11 cellular contexts compared by ENCODE assay signal in genomic region chr7:45689011-45689796, GRCh38.
DNase-seq lines count a peak whose midpoint lies in the region; ATAC-seq and TF ChIP-seq lines count a peak whose summit lies in the region.
"Had no signal": no experiment of that assay in that cellular context is flagged by ENCODE, and none has a peak within 500 bp of the region (broad histone marks: within the 10 kb centered on the region; RNA-seq: fewer than 3 reads in every experiment).

No MANE protein-coding gene starts in this region.

- CTCF ChIA-PET in A673 (lab: Charles Lee): no interaction called here

- BruUV-seq in A673 (replicated peaks; lab: Mats Ljungman, UMichigan): no TSS peak

- no peak overlapping the region for H3K4me3 ChIP-seq in SJCRH30
- no peak overlapping the region for H3K4me3 ChIP-seq in epithelial cell of esophagus (ENCODE audit: low read length)
- H3K4me3 ChIP-seq in A673 (ENCODE audit: low read depth, low read length, poor library complexity, severe bottlenecking): no peak overlapping the region

- POLR2A ChIA-PET in A673 (lab: Charles Lee; ENCODE audit: low non-redundant PET): no interaction called here

- no peaks in the 10 kb centered on the region for H3K36me3 ChIP-seq in SJCRH30
- no peaks in the 10 kb centered on the region for H3K36me3 ChIP-seq in A673 (ENCODE audit: insufficient read depth, low read length, poor library complexity, severe bottlenecking)

- peaks cover 11% of the 10 kb centered on the region; the same call in 1 of the 2 replicates for H3K27me3 ChIP-seq in SJCRH30
- no peaks in the 10 kb centered on the region for H3K27me3 ChIP-seq in A673 (replicated peaks; ENCODE audit: insufficient read depth, low read depth, low read length, poor library complexity)

- no peak for ATAC-seq in HG03442 (IDR thresholded peaks at IDR 0.05; ENCODE audit: unreplicated experiment)

- intact Hi-C loops in A673 (cut with micrococcal nuclease; ENCODE audit: unreplicated experiment): no loop called here

- no peak for TF ChIP-seq CTCF in epithelial cell of esophagus (IDR thresholded peaks at IDR 0.05; ENCODE audit: insufficient read depth, low read depth, low read length, missing control alignments)
- TF ChIP-seq CTCF in A673 (conservative IDR thresholded peaks at IDR 0.05; ENCODE audit: low read depth, low read length): no peak

- H3K4me1 ChIP-seq in SJCRH30: no peaks in the 10 kb centered on the region
- H3K4me1 ChIP-seq in A673 (ENCODE audit: insufficient read depth, low read length, poor library complexity, severe bottlenecking): no peaks in the 10 kb centered on the region

- peak; percentile 76 for DNase-seq in GM03348 (ENCODE audit: low spot score)
- DNase-seq in SJCRH30: peak; percentile 30 to 42
- DNase-seq in epithelial cell of esophagus (ENCODE audit: low read depth): peak; percentile 70
- peak; percentile 56 for DNase-seq in non-pigmented ciliary epithelial cell (ENCODE audit: low read depth)
- no peak for DNase-seq in A673 (ENCODE audit: low spot score)
- DNase-seq in NCI-H748 treated with DMSO at 0.1 percent for 48 hours (lab: John Stamatoyannopoulos, UW): no peak
- DNase-seq in DMS153 (lab: John Stamatoyannopoulos, UW): no peak
- DNase-seq: activated effector memory CD4-positive, alpha-beta T cell treated with anti-CD3 and anti-CD28 coated beads, Interleukin-2, amount 50 U/mL, for 16 hours; NCI-H69; T-helper 9 cell had no signal

- H3K27ac ChIP-seq in SJCRH30 (no peak overlapping the region), A673 (ENCODE audit: low read depth, low read length, poor library complexity, severe bottlenecking) (no peak overlapping the region)

- H3K9me3 ChIP-seq in SJCRH30 (replicated peaks) (0 out of 2 replicates have a peak, but pooled peaks cover 3% of the 10 kb centered on the region), A673 (ENCODE audit: low read depth, low read length, poor library complexity, severe bottlenecking) (no peaks in the 10 kb centered on the region)

Comparison
In these comparisons a context has a peak if more than half of its experiments do, and no peak if none do; other contexts are left out.
1. DNase-seq: peak in GM03348 (single experiment), SJCRH30 (2 of 2), epithelial cell of esophagus (single experiment) and non-pigmented ciliary epithelial cell (single experiment); none in A673 (single experiment), NCI-H748 treated with DMSO at 0.1 percent for 48 hours (single experiment) and DMS153 (single experiment).